Comparison of ENCODE assay signal across 8 cellular contexts in the genomic region with DNA sequence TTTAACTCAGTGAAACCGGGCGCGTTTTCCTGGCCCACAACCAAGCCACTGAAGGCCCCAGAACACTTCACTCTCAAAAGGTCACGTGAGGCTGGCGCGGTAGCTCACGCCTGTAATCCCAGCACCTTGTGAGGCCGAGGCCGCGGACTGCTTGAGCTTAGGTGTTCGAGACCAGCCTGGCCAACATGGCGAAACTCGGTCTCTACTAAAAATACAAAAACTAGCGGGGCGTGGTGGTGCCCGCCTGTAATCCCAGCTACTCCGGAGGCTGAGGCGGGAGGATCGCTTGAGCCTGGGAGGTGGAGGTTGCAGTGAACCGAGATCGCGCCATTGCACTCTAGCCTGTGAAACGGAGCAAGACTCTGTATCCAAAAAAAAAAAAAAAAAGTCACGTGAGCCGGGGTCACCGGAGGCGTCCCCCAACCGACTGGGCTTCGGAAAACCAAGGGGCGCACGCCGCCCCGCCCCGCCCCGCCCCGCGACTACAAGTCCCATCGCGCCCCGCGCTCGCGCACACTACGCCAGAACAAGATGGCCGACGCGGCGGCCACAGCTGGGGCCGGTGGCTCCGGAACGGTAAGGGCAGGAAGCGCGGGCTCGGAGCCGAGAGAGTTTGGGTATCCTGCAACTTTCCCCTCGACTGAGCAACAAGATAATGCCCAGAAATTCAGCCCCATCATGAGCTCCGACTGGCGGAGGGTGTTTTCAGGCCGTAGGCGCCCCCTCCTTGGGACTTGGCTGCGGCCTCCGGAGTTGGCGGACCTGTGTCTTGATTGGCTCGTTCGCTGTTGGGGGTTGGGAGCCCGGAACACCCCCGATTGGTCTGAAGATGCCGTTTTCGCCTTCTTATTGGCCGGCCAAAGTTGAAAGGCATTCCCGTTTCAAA. TPM values are rescaled to one million over a fixed set of nuclear protein-coding genes. Genes with fewer than 3 reads are reported as not detected.
DNase-seq lines count a peak whose midpoint lies in the region; ATAC-seq and TF ChIP-seq lines count a peak whose summit lies in the region.

A gene with protein sequence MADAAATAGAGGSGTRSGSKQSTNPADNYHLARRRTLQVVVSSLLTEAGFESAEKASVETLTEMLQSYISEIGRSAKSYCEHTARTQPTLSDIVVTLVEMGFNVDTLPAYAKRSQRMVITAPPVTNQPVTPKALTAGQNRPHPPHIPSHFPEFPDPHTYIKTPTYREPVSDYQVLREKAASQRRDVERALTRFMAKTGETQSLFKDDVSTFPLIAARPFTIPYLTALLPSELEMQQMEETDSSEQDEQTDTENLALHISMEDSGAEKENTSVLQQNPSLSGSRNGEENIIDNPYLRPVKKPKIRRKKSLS (plus strand): TSS at position 514 of the 886 bp plus-strand sequence. CDS start 18 bp downstream, at position 532.

- H3K27ac ChIP-seq in prostate gland: peak within 1 kb of the TSS; percentile 90 to 92

- peak within 1 kb of the TSS; percentile 54 to 61 for H3K4me3 ChIP-seq in prostate gland

- no peak for TF ChIP-seq CTCF in GM13977 (IDR thresholded peaks at IDR 0.05; ENCODE audit: extremely low read depth, insufficient read depth, missing control alignments)
- TF ChIP-seq CTCF in prostate gland (IDR thresholded peaks at IDR 0.05): peak in 3 of 4 experiments; percentile 10 to 27 (median 25)

- no peaks in the 10 kb centered on the region for H3K36me3 ChIP-seq in prostate gland

- no peaks in the 10 kb centered on the region for H3K9me3 ChIP-seq in prostate gland

- TF ChIP-seq POLR2A in prostate gland (IDR thresholded peaks at IDR 0.05): peak; percentile 76

- ATAC-seq in HG02884 (IDR thresholded peaks at IDR 0.05; ENCODE audit: unreplicated experiment) (peak; percentile 70), left cardiac atrium (peak; percentile 84 to 89)

- WGBS in prostate gland: 12% methylated on average over 63 of the region's 71 CpGs

- intact Hi-C loops in T-helper 1 cell treated with Interleukin-12 subunit alpha and Interleukin-12 subunit beta and Interleukin-4 antibody, amounts not matched to agents 30 ng/mL and 1 ng/mL, for 36 hours (cut with micrococcal nuclease): loop anchor here (1.0 to 5.0 kb wide), 13 partner anchors 11 to 1577 kb away; partner anchors contain the start of genes BYSL, GTPBP2, MED20 and MRPS10
- intact Hi-C loops in left cardiac atrium (cut with DNase I) (no loop called here), prostate gland (cut with DNase I) (no loop called here)

- peaks cover 22% of the 10 kb centered on the region for H3K4me1 ChIP-seq in prostate gland (replicated peaks)

- in situ Hi-C loops in GM13977 (cut with MboI; ENCODE audit: low pct_unique_long_range_greater_than_20kb, low sequenced_read_pairs, unreplicated experiment): no loop called here

- no peaks in the 10 kb centered on the region for H3K27me3 ChIP-seq in prostate gland (replicated peaks; ENCODE audit: insufficient read depth)

- DNase-seq in GM13977 (ENCODE audit: low spot score) (peak; percentile 94), NCI-H1694 (lab: John Stamatoyannopoulos, UW) (peak; percentile 55), amniotic stem cell (lab: John Stamatoyannopoulos, UW) (peak; percentile 65), left cardiac atrium (peak; percentile 94), prostate gland (ENCODE audit: low spot score) (peak; percentile 91), ureter (ENCODE audit: low spot score) (peak; percentile 91)

RNA-seq across cellular contexts. Expression of the gene that starts here (rescaled TPM):
- 47.5 and 52.0 TPM in 2 replicates for total RNA-seq in T-helper 1 cell treated with Interleukin-12 subunit alpha and Interleukin-12 subunit beta and Interleukin-4 antibody, amounts not matched to agents 30 ng/mL and 1 ng/mL, for 36 hours
- total RNA-seq in left cardiac atrium: 10 to 100 TPM; 20.5 to 25.3 TPM
- 10 to 100 TPM; 35.4 to 42.5 TPM for total RNA-seq in prostate gland
- 34.2 TPM for total RNA-seq in ureter

Comparison
In these comparisons a context has a peak if more than half of its experiments do, and no peak if none do; other contexts are left out.
1. Peak in every context shown above with its lines: DNase-seq, ATAC-seq, H3K4me3 ChIP-seq and H3K27ac ChIP-seq.